In the genomic region with DNA sequence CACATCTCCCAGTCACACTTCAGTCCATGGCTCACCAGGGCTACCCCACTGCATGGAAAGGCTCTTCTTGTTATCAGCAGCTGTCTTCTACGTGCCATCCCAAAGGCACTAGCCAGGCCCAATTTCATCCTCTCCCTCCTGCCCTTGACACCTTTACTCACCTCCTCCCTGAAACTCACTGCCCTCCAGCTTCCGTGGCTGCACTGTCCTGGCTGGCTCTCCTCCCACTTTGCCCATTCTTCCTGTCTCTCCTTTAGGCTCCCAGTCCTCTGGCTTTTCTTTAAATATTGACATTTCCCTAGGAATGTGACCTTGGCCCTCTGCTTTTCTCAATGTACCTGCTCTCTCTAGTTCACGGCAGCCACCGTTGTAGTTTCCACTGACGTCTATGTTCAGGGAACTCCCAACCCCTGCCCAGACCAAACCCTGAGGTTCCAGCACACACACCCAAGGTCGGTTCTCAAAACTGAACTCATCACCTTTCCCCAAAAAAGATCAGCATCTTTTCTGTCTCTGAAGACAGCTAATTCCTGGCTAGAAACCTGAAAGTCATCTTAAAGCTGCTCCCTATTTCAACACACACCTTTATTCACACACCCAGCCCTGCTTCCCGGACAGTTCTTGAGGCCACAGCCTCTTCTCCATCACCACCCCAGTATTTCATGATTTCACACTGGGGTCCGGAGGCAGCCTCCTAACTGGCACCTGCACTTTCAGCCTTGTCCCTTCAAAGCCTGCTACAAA, we compare ENCODE assay signal across 1 cellular context.
TF ChIP-seq lines count a peak whose summit lies in the region.

No MANE protein-coding gene starts in this region.

TF ChIP-seq in A549, 52 proteins besides CTCF, POLR2A, EP300 and RAD21 (continued from another document):
- TF ChIP-seq ATOH8 (CRISPR knock-in tag; IDR thresholded peaks at IDR 0.05; ENCODE audit: low read depth) (no peak), FOXS1 (CRISPR knock-in tag; IDR thresholded peaks at IDR 0.05) (no peak), EHF (CRISPR knock-in tag; IDR thresholded peaks at IDR 0.05) (no peak), KDM1A (IDR thresholded peaks at IDR 0.05; ENCODE audit: low read depth) (no peak)
- TF ChIP-seq, protein P1, sequence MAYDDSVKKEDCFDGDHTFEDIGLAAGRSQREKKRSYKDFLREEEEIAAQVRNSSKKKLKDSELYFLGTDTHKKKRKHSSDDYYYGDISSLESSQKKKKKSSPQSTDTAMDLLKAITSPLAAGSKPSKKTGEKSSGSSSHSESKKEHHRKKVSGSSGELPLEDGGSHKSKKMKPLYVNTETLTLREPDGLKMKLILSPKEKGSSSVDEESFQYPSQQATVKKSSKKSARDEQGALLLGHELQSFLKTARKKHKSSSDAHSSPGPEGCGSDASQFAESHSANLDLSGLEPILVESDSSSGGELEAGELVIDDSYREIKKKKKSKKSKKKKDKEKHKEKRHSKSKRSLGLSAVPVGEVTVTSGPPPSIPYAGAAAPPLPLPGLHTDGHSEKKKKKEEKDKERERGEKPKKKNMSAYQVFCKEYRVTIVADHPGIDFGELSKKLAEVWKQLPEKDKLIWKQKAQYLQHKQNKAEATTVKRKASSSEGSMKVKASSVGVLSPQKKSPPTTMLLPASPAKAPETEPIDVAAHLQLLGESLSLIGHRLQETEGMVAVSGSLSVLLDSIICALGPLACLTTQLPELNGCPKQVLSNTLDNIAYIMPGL (CRISPR knock-in tag; IDR thresholded peaks at IDR 0.05; ENCODE audit: borderline replicate concordance) = no peak
